In the genomic region with DNA sequence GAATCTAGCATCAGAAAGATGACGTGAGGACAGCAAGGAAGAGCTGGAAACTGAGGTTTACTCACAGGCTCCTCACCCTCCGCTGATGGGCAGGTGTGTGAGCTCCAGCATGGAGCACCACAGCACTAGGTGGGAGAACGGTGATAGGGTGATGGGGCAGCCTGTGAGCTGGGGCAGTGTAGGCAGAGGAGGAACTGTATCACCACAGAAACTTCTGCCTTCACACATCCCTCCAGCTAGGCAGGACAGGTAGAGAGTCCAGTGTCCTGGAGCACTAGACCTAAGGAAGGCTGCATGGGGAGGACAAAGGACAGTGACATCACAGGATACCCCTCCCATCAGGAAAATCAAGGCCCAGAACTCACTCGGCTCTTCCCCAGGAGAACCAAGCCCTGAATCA, we compare ENCODE assay signal across 18 cellular contexts.
DNase-seq lines count a peak whose midpoint lies in the region; ATAC-seq and TF ChIP-seq lines count a peak whose summit lies in the region.
"Had no signal": no experiment of that assay in that cellular context is flagged by ENCODE, and none has a peak within 500 bp of the region (broad histone marks: within the 10 kb centered on the region; RNA-seq: fewer than 3 reads in every experiment).

No MANE protein-coding gene starts in this region.

- H3K36me3 Mint-ChIP-seq in activated T-cell treated with anti-CD3 and anti-CD28 coated beads, Interleukin-2, amount 50 U/mL, for 4 hours (ENCODE audit: insufficient read depth): no peaks in the 10 kb centered on the region
- H3K36me3 Mint-ChIP-seq in T-cell (no peaks in the 10 kb centered on the region), neural progenitor cell (no peaks in the 10 kb centered on the region)

- H3K9ac ChIP-seq in neural progenitor cell: no peak overlapping the region

- peak overlapping the region; percentile 53 for H3K27ac ChIP-seq in effector memory CD4-positive, alpha-beta T cell (ENCODE audit: insufficient read depth, low read length, poor library complexity, severe bottlenecking)
- H3K27ac ChIP-seq in neural progenitor cell: no peak overlapping the region
- H3K27ac ChIP-seq: RWPE1 had no signal

- no peaks in the 10 kb centered on the region for H4K20me1 ChIP-seq in neural progenitor cell (ENCODE audit: low read depth)

- H3K27ac Mint-ChIP-seq in T-cell (peak overlapping the region; percentile 98 to 99), neural progenitor cell (no peak overlapping the region)
- H3K27ac Mint-ChIP-seq in stimulated activated naive CD8-positive, alpha-beta T cell treated with anti-CD3 and anti-CD28 coated beads, Interleukin-15, amount 100 ng/mL, for 72 hours: peak overlapping the region; percentile 74 to 77

- H3K36me3 ChIP-seq in effector memory CD4-positive, alpha-beta T cell (ENCODE audit: control insufficient read depth, insufficient read depth, low read length): no peaks in the 10 kb centered on the region
- no peaks in the 10 kb centered on the region for H3K36me3 ChIP-seq in neural progenitor cell
- H3K36me3 ChIP-seq: HAP-1 had no signal

- H3K79me2 ChIP-seq in neural progenitor cell (ENCODE audit: low read depth): no peaks in the 10 kb centered on the region

- no peak overlapping the region for H3K4me2 ChIP-seq in neural progenitor cell

- H3K9me3 ChIP-seq in effector memory CD4-positive, alpha-beta T cell (ENCODE audit: control insufficient read depth, low read length): no peaks in the 10 kb centered on the region
- H3K9me3 ChIP-seq in neural progenitor cell (ENCODE audit: low read depth): no peaks in the 10 kb centered on the region
- H3K9me3 ChIP-seq: HAP-1 had no signal

- H3K4me3 Mint-ChIP-seq in activated T-cell treated with anti-CD3 and anti-CD28 coated beads, Interleukin-2, amount 50 U/mL, for 4 hours: peak overlapping the region; percentile 62
- H3K4me3 Mint-ChIP-seq in T-cell: peak overlapping the region; percentile 67 to 79 (median 69)
- peak overlapping the region; percentile 57 to 69 for H3K4me3 Mint-ChIP-seq in stimulated activated naive CD8-positive, alpha-beta T cell treated with anti-CD3 and anti-CD28 coated beads, Interleukin-15, amount 100 ng/mL, for 72 hours
- no peak overlapping the region for H3K4me3 Mint-ChIP-seq in neural progenitor cell
- H3K4me3 Mint-ChIP-seq: neural crest cell had no signal

- H3K4me1 Mint-ChIP-seq in activated T-cell treated with anti-CD3 and anti-CD28 coated beads, Interleukin-2, amount 50 U/mL, for 4 hours (ENCODE audit: low read depth): peaks cover 45% of the 10 kb centered on the region
- H3K4me1 Mint-ChIP-seq in T-cell: peaks cover 34 to 61% (median 51%) of the 10 kb centered on the region in 3 donors
- peaks cover 38% of the 10 kb centered on the region for H3K4me1 Mint-ChIP-seq in stimulated activated naive CD8-positive, alpha-beta T cell treated with anti-CD3 and anti-CD28 coated beads, Interleukin-15, amount 100 ng/mL, for 72 hours
- H3K4me1 Mint-ChIP-seq in neural progenitor cell: peaks cover 7% of the 10 kb centered on the region

- H2AFZ ChIP-seq in neural progenitor cell (replicated peaks): no peak overlapping the region

- peaks cover 8% of the 10 kb centered on the region for H3K4me1 ChIP-seq in effector memory CD4-positive, alpha-beta T cell (ENCODE audit: control insufficient read depth, insufficient read depth, low read length, poor library complexity, severe bottlenecking)
- no peaks in the 10 kb centered on the region for H3K4me1 ChIP-seq in neural progenitor cell
- H3K4me1 ChIP-seq: HAP-1 had no signal

- CTCF ChIA-PET in T-cell (lab: Charles Lee): interaction anchor here (0.9 to 1.1 kb wide), 4 partner anchors 14 to 40 kb away, joined by 3 to 4 read pairs (median 3); no protein-coding TSS in a partner anchor

- H3K4me3 ChIP-seq in effector memory CD4-positive, alpha-beta T cell (ENCODE audit: insufficient read depth, low read depth, low read length, poor library complexity, severe bottlenecking): no peak overlapping the region
- no peak overlapping the region for H3K4me3 ChIP-seq in neural progenitor cell
- H3K4me3 ChIP-seq: HAP-1 had no signal

- no peak for DNase-seq in activated T-cell treated with anti-CD3 and anti-CD28 coated beads, Interleukin-2, amount 50 U/mL, for 4 hours
- DNase-seq in activated T-cell treated with anti-CD3 and anti-CD28 coated beads for 4 hours (no peak), T-cell (no peak), NCI-H128 (lab: John Stamatoyannopoulos, UW; ENCODE audit: unreplicated experiment) (no peak), neural progenitor cell (ENCODE audit: low spot score) (no peak)
- DNase-seq in effector memory CD4-positive, alpha-beta T cell: no peak
- DNase-seq in stimulated activated naive CD8-positive, alpha-beta T cell treated with anti-CD3 and anti-CD28 coated beads, Interleukin-15, amount 100 ng/mL, for 72 hours: no peak
- DNase-seq: activated CD8-positive, alpha-beta memory T cell treated with anti-CD3 and anti-CD28 coated beads for 24 hours; activated gamma-delta T cell; DMS79; NCI-H1930; NCI-H446 treated with DMSO at 0.1 percent for 48 hours; stimulated activated CD4-positive, alpha-beta T cell treated with anti-CD3 and anti-CD28 coated beads, Interleukin-4, amount 100 ng/mL, for 24 hours; substantia nigra had no signal

- peak in 1 of 2 donors; percentile 12 for ATAC-seq in activated T-cell treated with anti-CD3 and anti-CD28 coated beads, Interleukin-2, amount 50 U/mL, for 4 hours
- ATAC-seq in T-cell (replicated peaks in 1 of 4) (peak in 2 of 4 experiments; percentile 13 to 14), GM21737 (IDR thresholded peaks at IDR 0.05; ENCODE audit: unreplicated experiment) (no peak)
- ATAC-seq in stimulated activated naive CD8-positive, alpha-beta T cell treated with anti-CD3 and anti-CD28 coated beads, Interleukin-15, amount 100 ng/mL, for 72 hours: peak; percentile 61

- H3K9me3 Mint-ChIP-seq in activated T-cell treated with anti-CD3 and anti-CD28 coated beads, Interleukin-2, amount 50 U/mL, for 4 hours: no peaks in the 10 kb centered on the region
- H3K9me3 Mint-ChIP-seq in T-cell (no peaks in the 10 kb centered on the region), neural progenitor cell (no peaks in the 10 kb centered on the region)
- H3K9me3 Mint-ChIP-seq in stimulated activated naive CD8-positive, alpha-beta T cell treated with anti-CD3 and anti-CD28 coated beads, Interleukin-15, amount 100 ng/mL, for 72 hours: no peaks in the 10 kb centered on the region

- no peaks in the 10 kb centered on the region for H3F3A ChIP-seq in neural progenitor cell (ENCODE audit: low read depth)

- POLR2A ChIA-PET in T-cell (lab: Charles Lee): no interaction called here

- no peak for TF ChIP-seq CTCF in neural progenitor cell (IDR thresholded peaks at IDR 0.05)

- no peaks in the 10 kb centered on the region for H3K27me3 Mint-ChIP-seq in activated T-cell treated with anti-CD3 and anti-CD28 coated beads, Interleukin-2, amount 50 U/mL, for 4 hours (ENCODE audit: low read depth)
- H3K27me3 Mint-ChIP-seq in T-cell (no peaks in the 10 kb centered on the region), neural progenitor cell (ENCODE audit: insufficient read depth, low read depth) (peaks cover 10% of the 10 kb centered on the region)
- no peaks in the 10 kb centered on the region for H3K27me3 Mint-ChIP-seq in stimulated activated naive CD8-positive, alpha-beta T cell treated with anti-CD3 and anti-CD28 coated beads, Interleukin-15, amount 100 ng/mL, for 72 hours

- no peaks in the 10 kb centered on the region for H3K27me3 ChIP-seq in effector memory CD4-positive, alpha-beta T cell (replicated peaks; ENCODE audit: control insufficient read depth, insufficient read depth, low read length, poor library complexity, severe bottlenecking)
- H3K27me3 ChIP-seq in neural progenitor cell: peaks cover 18% of the 10 kb centered on the region
